Comparison of ENCODE assay signal across 15 cellular contexts in genomic region chr5:175383350-175383749, GRCh38.
A peak's percentile ranks its signal among the peaks of the same experiment; 100 is the strongest.
DNase-seq lines count a peak whose midpoint lies in the region; ATAC-seq lines count a peak whose summit lies in the region.
"Had no signal": no experiment of that assay in that cellular context is flagged by ENCODE, and none has a peak within 500 bp of the region (broad histone marks: within the 10 kb centered on the region; RNA-seq: fewer than 3 reads in every experiment).

No MANE protein-coding gene starts in this region.

- DNase-seq in COLO668 (lab: John Stamatoyannopoulos, UW; ENCODE audit: unreplicated experiment) = peak; percentile 69
- peak; percentile 30 for DNase-seq in NCI-H1105 (lab: John Stamatoyannopoulos, UW)
- peak; percentile 57 for DNase-seq in RPMI7951 (ENCODE audit: low read depth)
- DNase-seq in left kidney (ENCODE audit: low read depth, low spot score) = peak; percentile 6
- no peak for DNase-seq in SKM-1 (lab: John Stamatoyannopoulos, UW; ENCODE audit: unreplicated experiment)
- DNase-seq in 8988T = no peak
- no peak for DNase-seq in AG20443 (ENCODE audit: low spot score)
- DNase-seq: activated CD4-positive, alpha-beta T cell treated with anti-CD3 and anti-CD28 coated beads, Interleukin-2, amount 50 U/mL, for 4 hours; AML-193; KG1; sigmoid colon; stimulated activated CD4-positive, alpha-beta T cell treated with anti-CD3 and anti-CD28 coated beads, Interleukin-4, amount 100 ng/mL, for 24 hours; upper lobe of left lung had no signal

- ATAC-seq in HG03469 (IDR thresholded peaks at IDR 0.05; ENCODE audit: unreplicated experiment) = no peak
- ATAC-seq: activated T-helper 17 cell treated with anti-CD3 and anti-CD28 coated beads, Interleukin-2, amount 50 U/mL, for 72 hours had no signal

Comparison
In these comparisons a context has a peak if more than half of its experiments do, and no peak if none do; other contexts are left out.
1. DNase-seq: peak in COLO668 (single experiment), NCI-H1105 (single experiment), RPMI7951 (single experiment) and left kidney (single experiment); none in SKM-1 (single experiment), 8988T (single experiment) and AG20443 (single experiment).